In genomic region chr21:44708213-44708865, GRCh38 we compare ENCODE assay signal across 2 cellular contexts.
TF ChIP-seq lines count a peak whose summit lies in the region.

No MANE protein-coding gene starts in this region.

TF ChIP-seq in SK-N-SH, 30 proteins besides CTCF, POLR2A, EP300 and RAD21 (continued from another document):
- TF ChIP-seq REST (IDR thresholded peaks at IDR 0.05; ENCODE audit: low read depth, low read length) (no peak), POLR2AphosphoS5 (IDR thresholded peaks at IDR 0.05; ENCODE audit: low read depth, low read length) (no peak), GATA2 (CRISPR knock-in tag; IDR thresholded peaks at IDR 0.05) (no peak), FOSL2 (IDR thresholded peaks at IDR 0.05; ENCODE audit: borderline replicate concordance, low read depth) (no peak), SMC3 (IDR thresholded peaks at IDR 0.05; ENCODE audit: low read depth, low read length) (no peak), FOXM1 (IDR thresholded peaks at IDR 0.05; ENCODE audit: low read depth) (no peak)

TF ChIP-seq in SK-N-SH treated with all-trans-retinoic acid at 6 μM for 48 hours, 23 proteins besides CTCF, POLR2A, EP300 and RAD21 (continued from another document):
- TF ChIP-seq TOX (CRISPR knock-in tag; IDR thresholded peaks at IDR 0.05; ENCODE audit: borderline replicate concordance) (no peak), TCF4 (CRISPR knock-in tag; IDR thresholded peaks at IDR 0.05; ENCODE audit: borderline replicate concordance) (no peak), ZFP30 (CRISPR knock-in tag; IDR thresholded peaks at IDR 0.05) (no peak), ZNF8 (CRISPR knock-in tag; IDR thresholded peaks at IDR 0.05) (no peak), CREB5 (CRISPR knock-in tag; IDR thresholded peaks at IDR 0.05; ENCODE audit: low read depth) (no peak), ZNF70 (CRISPR knock-in tag; IDR thresholded peaks at IDR 0.05) (no peak)
